Comparison of ENCODE assay signal across 31 cellular contexts in the genomic region with DNA sequence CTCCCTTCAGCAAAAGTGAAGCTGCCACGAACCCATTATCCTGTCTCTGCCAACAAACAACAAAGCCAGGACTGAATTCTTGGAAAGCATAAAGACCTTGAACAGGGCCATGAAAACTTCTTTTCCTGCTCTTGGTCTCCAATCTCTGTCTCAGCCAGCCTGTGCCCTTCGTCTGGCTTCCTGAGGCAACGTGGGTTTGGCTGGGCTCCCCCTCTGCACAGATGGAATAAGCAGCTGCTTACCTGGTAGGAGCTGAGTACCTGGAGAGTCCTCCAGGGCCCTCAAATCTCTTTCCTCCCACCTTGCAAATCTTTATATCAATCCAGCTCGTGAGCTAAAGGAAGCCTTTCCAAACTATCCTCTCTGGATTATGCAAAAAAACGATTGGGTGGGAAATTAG.
"Had no signal": no experiment of that assay in that cellular context is flagged by ENCODE, and none has a peak within 500 bp of the region (broad histone marks: within the 10 kb centered on the region; RNA-seq: fewer than 3 reads in every experiment).

No MANE protein-coding gene starts in this region.

- H3K36me3 ChIP-seq: gastrocnemius medialis, neutrophil, right lobe of liver, thyroid gland, upper lobe of left lung had no signal

- H3K4me3 Mint-ChIP-seq: activated naive CD8-positive, alpha-beta T cell; immature natural killer cell; naive thymus-derived CD4-positive, alpha-beta T cell; stimulated activated naive CD8-positive, alpha-beta T cell treated with anti-CD3 and anti-CD28 coated beads, Interleukin-15, Interleukin-2, amounts not matched to agents 100 ng/mL and 50 ng/mL, for 24 hours had no signal

- DNase-seq: activated CD4-positive, alpha-beta T cell treated with anti-CD3 and anti-CD28 coated beads for 48 hours; activated CD4-positive, alpha-beta T cell treated with anti-CD3 and anti-CD28 coated beads, Interleukin-2, amount 50 U/mL, for 48 hours; activated CD8-positive, alpha-beta memory T cell treated with anti-CD3 and anti-CD28 coated beads for 24 hours; activated effector memory CD4-positive, alpha-beta T cell treated with Interleukin-2 at 50 U/mL for 16 hours; activated naive CD4-positive, alpha-beta T cell treated with Interleukin-2 at 50 U/mL for 16 hours; aorta; body of pancreas; cerebellar nuclear complex; effector memory CD4-positive, alpha-beta T cell; gastrocnemius medialis; head of caudate nucleus; hypothalamus; immature natural killer cell; kidney; left colon; midbrain; naive thymus-derived CD4-positive, alpha-beta T cell; right lobe of liver; stimulated activated CD4-positive, alpha-beta T cell treated with anti-CD3 and anti-CD28 coated beads, Interleukin-12 subunit alpha, Interleukin-12 subunit beta, amount 100 ng/mL, for 4 hours; stimulated activated CD4-positive, alpha-beta T cell treated with anti-CD3 and anti-CD28 coated beads, Interleukin-4, amount 100 ng/mL, for 1 hour; upper lobe of left lung had no signal

- H3K4me3 ChIP-seq: body of pancreas, coronary artery, dorsolateral prefrontal cortex, gastrocnemius medialis, right lobe of liver, skin epidermis, thyroid gland, upper lobe of left lung had no signal

- H3K27me3 Mint-ChIP-seq: progenitor cell of endocrine pancreas had no signal

- H3K27me3 ChIP-seq: body of pancreas, dorsolateral prefrontal cortex, gastrocnemius medialis, right lobe of liver, thyroid gland, upper lobe of left lung had no signal

- H3K27ac ChIP-seq: body of pancreas, coronary artery, dorsolateral prefrontal cortex, gastrocnemius medialis, neutrophil, right lobe of liver, skin epidermis, upper lobe of left lung, VCaP had no signal

- H3K27ac Mint-ChIP-seq: activated naive CD8-positive, alpha-beta T cell; immature natural killer cell; naive thymus-derived CD4-positive, alpha-beta T cell; progenitor cell of endocrine pancreas; stimulated activated naive CD8-positive, alpha-beta T cell treated with anti-CD3 and anti-CD28 coated beads, Interleukin-15, Interleukin-2, amounts not matched to agents 100 ng/mL and 50 ng/mL, for 24 hours had no signal

- H3K4me1 ChIP-seq: gastrocnemius medialis had no signal

- H3K4me1 Mint-ChIP-seq: immature natural killer cell; naive thymus-derived CD4-positive, alpha-beta T cell had no signal

- H3K9me3 ChIP-seq: body of pancreas, gastrocnemius medialis, neutrophil, right lobe of liver, thyroid gland, upper lobe of left lung had no signal

- H3K36me3 Mint-ChIP-seq: activated naive CD8-positive, alpha-beta T cell; immature natural killer cell; naive thymus-derived CD4-positive, alpha-beta T cell had no signal

- ATAC-seq: activated CD4-positive, CD25-positive, alpha-beta regulatory T cell treated with anti-CD3 and anti-CD28 coated beads, Interleukin-2, amount 50 U/mL, for 24 hours; gastrocnemius medialis; left colon; naive thymus-derived CD4-positive, alpha-beta T cell; right lobe of liver had no signal
